Comparison of ENCODE assay signal across 14 cellular contexts in genomic region chr3:107634142-107634489, GRCh38.
DNase-seq lines count a peak whose midpoint lies in the region; ATAC-seq and TF ChIP-seq lines count a peak whose summit lies in the region.
"Had no signal": no experiment of that assay in that cellular context is flagged by ENCODE, and none has a peak within 500 bp of the region (broad histone marks: within the 10 kb centered on the region; RNA-seq: fewer than 3 reads in every experiment).

No MANE protein-coding gene starts in this region.

- no peak for TF ChIP-seq CTCF in tibial artery (IDR thresholded peaks at IDR 0.05)

- H4K20me1 ChIP-seq in BLaER1 treated with 17β-estradiol and CSF1 and Interleukin-3, amounts not matched to agents 10 nM and 100 nM = peaks cover 0 to 7% (median 0%) of the 10 kb centered on the region in 11 experiments; a peak in 1 of 22 replicates

- no peak for DNase-seq in NCI-H748 (lab: John Stamatoyannopoulos, UW; ENCODE audit: unreplicated experiment)
- no peak for DNase-seq in tibial artery
- no peak for DNase-seq in OCI-M2 (lab: John Stamatoyannopoulos, UW; ENCODE audit: unreplicated experiment)
- DNase-seq: dermis blood vessel endothelial cell; DMS153; naive thymus-derived CD4-positive, alpha-beta T cell; SHP77; WERI-Rb-1 had no signal

- H3K9me3 ChIP-seq in BLaER1 treated with 17β-estradiol and CSF1 and Interleukin-3, amounts not matched to agents 10 nM and 100 nM (replicated peaks in 1 of 11) = peaks cover 0 to 4% (median 0%) of the 10 kb centered on the region in 11 experiments; a peak in 3 of 22 replicates
- no peaks in the 10 kb centered on the region for H3K9me3 ChIP-seq in tibial artery
- H3K9me3 ChIP-seq: right atrium auricular region had no signal

- H3K36me3 ChIP-seq in BLaER1 treated with 17β-estradiol and CSF1 and Interleukin-3, amounts not matched to agents 10 nM and 100 nM = peaks cover 0 to 16% (median 5%) of the 10 kb centered on the region in 11 experiments; a peak in 7 of 22 replicates
- H3K36me3 ChIP-seq in tibial artery = no peaks in the 10 kb centered on the region
- H3K36me3 ChIP-seq: right atrium auricular region, WERI-Rb-1 had no signal

- H3K9ac ChIP-seq in BLaER1 treated with 17β-estradiol and CSF1 and Interleukin-3, amounts not matched to agents 10 nM and 100 nM = 0 out of 22 replicates have a peak overlapping the region, but pooled peaks of 1 of the 11 experiments have one; percentile 61

- H3K27me3 ChIP-seq in BLaER1 treated with 17β-estradiol and CSF1 and Interleukin-3, amounts not matched to agents 10 nM and 100 nM = no peaks in the 10 kb centered on the region
- no peaks in the 10 kb centered on the region for H3K27me3 ChIP-seq in tibial artery
- H3K27me3 ChIP-seq: right atrium auricular region had no signal

- intact Hi-C loops in tibial artery (cut with DNase I; ENCODE audit: low total_unique reads) = no loop called here

- H3K4me2 ChIP-seq in BLaER1 treated with 17β-estradiol and CSF1 and Interleukin-3, amounts not matched to agents 10 nM and 100 nM = peak overlapping the region in 10 of 11 experiments; percentile 38 to 79 (median 68); a peak in 19 of 22 replicates

- peaks cover 17 to 64% (median 52%) of the 10 kb centered on the region in 10 experiments for H3K4me1 ChIP-seq in BLaER1 treated with 17β-estradiol and CSF1 and Interleukin-3, amounts not matched to agents 10 nM and 100 nM
- H3K4me1 ChIP-seq in tibial artery = peaks cover 0 to 27% (median 7%) of the 10 kb centered on the region in 4 donors

- peak overlapping the region in 7 of 11 experiments; percentile 38 to 77 (median 71); a peak in 13 of 22 replicates for H3K27ac ChIP-seq in BLaER1 treated with 17β-estradiol and CSF1 and Interleukin-3, amounts not matched to agents 10 nM and 100 nM
- no peak overlapping the region for H3K27ac ChIP-seq in tibial artery
- H3K27ac ChIP-seq: right atrium auricular region, WERI-Rb-1 had no signal

- H3K4me3 ChIP-seq in BLaER1 treated with 17β-estradiol and CSF1 and Interleukin-3, amounts not matched to agents 10 nM and 100 nM = no peak overlapping the region
- H3K4me3 ChIP-seq in tibial artery = no peak overlapping the region
- H3K4me3 ChIP-seq: right atrium auricular region had no signal

- peak; percentile 42 for ATAC-seq in GM19452 (IDR thresholded peaks at IDR 0.05; ENCODE audit: unreplicated experiment)
- ATAC-seq in HG02763 (IDR thresholded peaks at IDR 0.05; ENCODE audit: unreplicated experiment) = peak; percentile 22
- ATAC-seq in HG03432 (IDR thresholded peaks at IDR 0.05; ENCODE audit: unreplicated experiment) = peak; percentile 44
- no peak for ATAC-seq in GM18861 (IDR thresholded peaks at IDR 0.05; ENCODE audit: unreplicated experiment)

Comparison
In these comparisons a context has a peak if more than half of its experiments do, and no peak if none do; other contexts are left out.
1. H3K27ac ChIP-seq: peak in BLaER1 treated with 17β-estradiol and CSF1 and Interleukin-3, amounts not matched to agents 10 nM and 100 nM (7 of 11); none in tibial artery (0 of 2).